ENCODE assay signal across 15 cellular contexts in genomic region chr16:12362482-12363458, GRCh38.
A peak's percentile ranks its signal among the peaks of the same experiment; 100 is the strongest.
DNase-seq lines count a peak whose midpoint lies in the region; ATAC-seq, FAIRE-seq and TF ChIP-seq lines count a peak whose summit lies in the region.
"Had no signal": no experiment of that assay in that cellular context is flagged by ENCODE, and none has a peak within 500 bp of the region (broad histone marks: within the 10 kb centered on the region; RNA-seq: fewer than 3 reads in every experiment).

No MANE protein-coding gene starts in this region.

- no TSS peak for BruUV-seq in K562 (replicated peaks; lab: Mats Ljungman, UMichigan)

- H3K9me3 ChIP-seq in K562 (replicated peaks; ENCODE audit: control insufficient read depth, insufficient read depth, low read depth, low read length): no peaks in the 10 kb centered on the region; the same call in 1 of the 2 replicates
- H3K9me3 ChIP-seq: HAP-1, SJSA1 had no signal

- ATAC-seq in K562: no peak
- peak; percentile 71 to 92 for ATAC-seq in left cardiac atrium
- ATAC-seq in sciatic nerve: peak; percentile 74

- H3K9me1 ChIP-seq in K562 (ENCODE audit: control insufficient read depth, insufficient read depth, low read length): peaks cover 2% of the 10 kb centered on the region

- no peak overlapping the region for H3K4me3 ChIP-seq in K562
- H3K4me3 ChIP-seq: HAP-1, SJSA1 had no signal

- no peaks in the 10 kb centered on the region for H3K4me1 ChIP-seq in K562 (replicated peaks in 1 of 2; ENCODE audit: control insufficient read depth in 2 of 2, insufficient read depth in 2 of 2, low read length in 2 of 2)
- H3K4me1 ChIP-seq: HAP-1, SJSA1 had no signal

- H3K4me2 ChIP-seq in K562 (ENCODE audit: insufficient read depth, low read length): no peak overlapping the region

- H3K36me3 ChIP-seq in K562 (ENCODE audit: control insufficient read depth, insufficient read depth, low read length): no peaks in the 10 kb centered on the region
- H3K36me3 ChIP-seq: HAP-1, SJSA1 had no signal

- no peak overlapping the region for H3K9ac ChIP-seq in K562 (ENCODE audit: insufficient read depth in 1 of 2, low read depth in 2 of 2, low read length in 2 of 2)

- no peaks in the 10 kb centered on the region; a peak in 1 of 5 replicates for H3K27me3 ChIP-seq in K562 (ENCODE audit: control insufficient read depth in 2 of 2, insufficient read depth in 2 of 2, low read length in 2 of 2)
- H3K27me3 ChIP-seq: SJSA1 had no signal

- no peaks in the 10 kb centered on the region for H3K27me3 Mint-ChIP-seq in activated CD4-positive, alpha-beta T cell treated with anti-CD3 and anti-CD28 coated beads, Interleukin-2, amount 10 ng/mL, durations not matched to agents 7 days and 5 days
- H3K27me3 Mint-ChIP-seq: activated B cell treated with CpG ODN at 0.5 μM for 24 hours had no signal

- H3K9me3 Mint-ChIP-seq in activated CD4-positive, alpha-beta T cell treated with anti-CD3 and anti-CD28 coated beads, Interleukin-2, amount 10 ng/mL, durations not matched to agents 7 days and 5 days: peaks cover 5% of the 10 kb centered on the region

- 5% methylated on average over 10 of the region's 10 CpGs for WGBS in K562 (ENCODE audit: insufficient coverage, low coverage, missing lambda C conversion rate)

- no peaks in the 10 kb centered on the region for H3K4me1 Mint-ChIP-seq in activated CD4-positive, alpha-beta T cell treated with anti-CD3 and anti-CD28 coated beads, Interleukin-2, amount 10 ng/mL, durations not matched to agents 7 days and 5 days
- H3K4me1 Mint-ChIP-seq: activated B cell treated with CpG ODN at 0.5 μM for 24 hours, endodermal cell had no signal

- in situ Hi-C loops in K562 (cut with MboI): no loop called here

- peaks cover 7% of the 10 kb centered on the region for H3K36me3 Mint-ChIP-seq in activated CD4-positive, alpha-beta T cell treated with anti-CD3 and anti-CD28 coated beads, Interleukin-2, amount 10 ng/mL, durations not matched to agents 7 days and 5 days (ENCODE audit: low read depth)

- H3K79me2 ChIP-seq in K562 (ENCODE audit: control insufficient read depth, insufficient read depth, low read length): no peaks in the 10 kb centered on the region

- no peak for TF ChIP-seq CTCF in K562 (IDR thresholded peaks at IDR 0.05 in 2 of 3, conservative IDR thresholded peaks at IDR 0.05 in 1 of 3; ENCODE audit: insufficient read depth in 2 of 3, low read depth in 1 of 3, low read length in 3 of 3)

- no peak for TF ChIP-seq RAD21 in K562 (CRISPR knock-in tag; conservative IDR thresholded peaks at IDR 0.05 in 1 of 2, IDR thresholded peaks at IDR 0.05 in 1 of 2)

- CTCF ChIA-PET in K562 (lab: Yijun Ruan, JAX; ENCODE audit: low intra/inter-chr PET ratio): no interaction called here
- CTCF ChIA-PET in activated CD4-positive, alpha-beta T cell treated with anti-CD3 and anti-CD28 coated beads, Interleukin-2, amount 10 ng/mL, durations not matched to agents 7 days and 5 days (lab: Charles Lee): no interaction called here

- no peak overlapping the region for H2AFZ ChIP-seq in K562 (ENCODE audit: low read depth, low read length)

- no peak overlapping the region for H3K27ac ChIP-seq in K562 (ENCODE audit: extremely low read depth, low read depth, low read length)
- H3K27ac ChIP-seq: SJSA1 had no signal

- TF ChIP-seq POLR2A in K562 (conservative IDR thresholded peaks at IDR 0.05): no peak

- no peak for TF ChIP-seq EP300 in K562 (IDR thresholded peaks at IDR 0.05; ENCODE audit: low read length)

- H3K4me3 Mint-ChIP-seq in activated CD4-positive, alpha-beta T cell treated with anti-CD3 and anti-CD28 coated beads, Interleukin-2, amount 10 ng/mL, durations not matched to agents 7 days and 5 days: no peak overlapping the region
- H3K4me3 Mint-ChIP-seq: activated B cell treated with CpG ODN at 0.5 μM for 24 hours, endodermal cell had no signal

- H4K20me1 ChIP-seq in K562 (replicated peaks; ENCODE audit: control insufficient read depth, insufficient read depth, low read length): peaks cover 6% of the 10 kb centered on the region

- intact Hi-C loops in K562 (cut with micrococcal nuclease) (no loop called here), left cardiac atrium (cut with DNase I) (no loop called here), sciatic nerve (cut with DNase I) (no loop called here)

- H3K27ac Mint-ChIP-seq in activated CD4-positive, alpha-beta T cell treated with anti-CD3 and anti-CD28 coated beads, Interleukin-2, amount 10 ng/mL, durations not matched to agents 7 days and 5 days: no peak overlapping the region
- H3K27ac Mint-ChIP-seq: activated B cell treated with CpG ODN at 0.5 μM for 24 hours, endodermal cell had no signal

- peak; percentile 45 for DNase-seq in Ammon's horn (ENCODE audit: low spot score)
- DNase-seq in K562 (ENCODE audit: extremely low read depth in 1 of 4, low spot score in 3 of 4): no peak
- peak; percentile 69 for DNase-seq in left cardiac atrium
- DNase-seq in sciatic nerve (ENCODE audit: low spot score): no peak
- no peak for DNase-seq in H4 (ENCODE audit: low spot score)
- DNase-seq in activated CD4-positive, alpha-beta T cell treated with anti-CD3 and anti-CD28 coated beads for 48 hours: no peak
- no peak for DNase-seq in MV-4-11 (lab: John Stamatoyannopoulos, UW)
- DNase-seq in activated CD4-positive, alpha-beta T cell treated with anti-CD3 and anti-CD28 coated beads, Interleukin-2, amount 10 ng/mL, durations not matched to agents 7 days and 5 days: no peak
- DNase-seq: activated B cell treated with CpG ODN at 0.5 μM for 24 hours, endodermal cell, NCI-H1092, NCI-H82 had no signal

- no peak for FAIRE-seq in K562 (lab: Jason Lieb, UNC)
- FAIRE-seq: HTR-8/SVneo had no signal

- POLR2A ChIA-PET in K562 (lab: Yijun Ruan, JAX): interaction anchor here (0.6 kb wide), 1 partner anchor 8 kb away, joined by 3 read pairs; no protein-coding TSS in a partner anchor
- POLR2A ChIA-PET in activated CD4-positive, alpha-beta T cell treated with anti-CD3 and anti-CD28 coated beads, Interleukin-2, amount 10 ng/mL, durations not matched to agents 7 days and 5 days (lab: Charles Lee): no interaction called here

TF ChIP-seq in K562, 482 proteins besides CTCF, POLR2A, EP300 and RAD21:
- no peak for TF ChIP-seq TCF7L2 (IDR thresholded peaks at IDR 0.05; ENCODE audit: low read depth, low read length)
- no peak for TF ChIP-seq KLF1 (tag; IDR thresholded peaks at IDR 0.05)
- TF ChIP-seq HMGXB4 (CRISPR knock-in tag; IDR thresholded peaks at IDR 0.05): no peak
- TF ChIP-seq HNRNPLL (IDR thresholded peaks at IDR 0.05; ENCODE audit: low read depth, low read length, poor library complexity, severe bottlenecking): no peak
- no peak for TF ChIP-seq PBX2 (CRISPR knock-in tag; IDR thresholded peaks at IDR 0.05; ENCODE audit: low read depth)
- peak; percentile 86 for TF ChIP-seq PBX2 (tag; conservative IDR thresholded peaks at IDR 0.05; ENCODE audit: low read depth)
- TF ChIP-seq ZNF174 (CRISPR knock-in tag; IDR thresholded peaks at IDR 0.05): no peak
- peak; percentile 87 for TF ChIP-seq MEIS2 (IDR thresholded peaks at IDR 0.05; ENCODE audit: partially characterized antibody)
- peak; percentile 70 for TF ChIP-seq PKNOX1 (IDR thresholded peaks at IDR 0.05)
- TF ChIP-seq SMAD1 (IDR thresholded peaks at IDR 0.05; ENCODE audit: low read depth, low read length, partially characterized antibody): no peak
- TF ChIP-seq ESRRA (IDR thresholded peaks at IDR 0.05; ENCODE audit: borderline replicate concordance, low read depth): no peak
- no peak for TF ChIP-seq BRD4 (IDR thresholded peaks at IDR 0.05)

Comparison
In these comparisons a context has a peak if more than half of its experiments do, and no peak if none do; other contexts are left out.
1. DNase-seq: peak in Ammon's horn (single experiment) and left cardiac atrium (single experiment); none in K562 (0 of 4), sciatic nerve (single experiment), H4 (single experiment), activated CD4-positive, alpha-beta T cell treated with anti-CD3 and anti-CD28 coated beads for 48 hours (single experiment), MV-4-11 (single experiment) and activated CD4-positive, alpha-beta T cell treated with anti-CD3 and anti-CD28 coated beads, Interleukin-2, amount 10 ng/mL, durations not matched to agents 7 days and 5 days (single experiment).